Comparison of ENCODE assay signal across 13 cellular contexts in the genomic region with DNA sequence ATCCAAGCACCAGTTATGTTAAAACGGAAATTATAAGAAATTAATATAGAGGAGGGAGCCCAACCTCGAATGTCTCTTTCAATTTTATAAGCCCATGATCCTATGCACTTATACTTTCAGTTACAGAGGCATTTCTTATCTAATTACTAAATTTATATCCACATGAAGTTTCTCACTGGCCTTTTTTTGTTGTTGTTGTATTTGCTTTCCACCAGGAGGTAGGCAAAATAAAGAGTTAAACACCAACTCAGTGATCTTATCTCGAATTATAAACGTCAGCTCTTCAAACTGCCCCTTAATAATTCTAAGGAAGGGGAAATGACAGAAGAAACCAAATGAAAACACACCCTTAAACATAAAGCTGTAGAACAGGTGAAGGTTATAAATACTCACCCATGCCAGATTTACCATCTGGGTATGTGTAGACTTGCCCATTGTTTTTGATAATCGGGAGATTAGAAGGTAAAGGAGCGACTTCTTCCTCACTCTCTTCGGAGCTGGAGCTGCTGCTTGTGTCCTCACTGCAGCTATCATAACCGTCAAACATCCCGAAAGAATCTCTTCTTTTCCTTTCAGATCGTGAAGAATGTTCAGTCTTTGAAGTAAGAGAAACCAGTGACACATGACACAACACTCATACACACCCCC. TPM values are rescaled to one million over a fixed set of nuclear protein-coding genes. Genes with fewer than 3 reads are reported as not detected.
DNase-seq lines count a peak whose midpoint lies in the region; ATAC-seq, FAIRE-seq and TF ChIP-seq lines count a peak whose summit lies in the region.
"Had no signal": no experiment of that assay in that cellular context is flagged by ENCODE, and none has a peak within 500 bp of the region (broad histone marks: within the 10 kb centered on the region; RNA-seq: fewer than 3 reads in every experiment).

No MANE protein-coding gene starts in this region.

- H3K27ac ChIP-seq in HepG2 (ENCODE audit: extremely low read length, insufficient read depth, low read length) (no peak overlapping the region), right lobe of liver (no peak overlapping the region)

- H3K4me3 Mint-ChIP-seq in WTC11 (no peak overlapping the region), immature natural killer cell (no peak overlapping the region)

- no peaks in the 10 kb centered on the region for H3K9me3 ChIP-seq in HepG2 (ENCODE audit: low read length)
- no peaks in the 10 kb centered on the region for H3K9me3 ChIP-seq in right lobe of liver

- H3K36me3 ChIP-seq in HepG2 (replicated peaks in 1 of 2; ENCODE audit: control insufficient read depth in 1 of 2, insufficient read depth in 2 of 2, low read length in 2 of 2) (peaks cover 21 to 56% of the 10 kb centered on the region in 2 experiments), right lobe of liver (peaks cover 0 to 22% (median under 1%) of the 10 kb centered on the region in 4 donors)

- H2AFZ ChIP-seq in HepG2 (ENCODE audit: low read length), result no peak overlapping the region

- H3K79me2 ChIP-seq in HepG2 (ENCODE audit: insufficient read depth, low read length), result peaks cover 16% of the 10 kb centered on the region

- CTCF ChIA-PET in HepG2 (lab: Yijun Ruan, JAX; ENCODE audit: low intra/inter-chr PET ratio, low total read pairs), result no interaction called here
- CTCF ChIA-PET in WTC11 (lab: Charles Lee), result no interaction called here

- BruUV-seq in HepG2 (replicated peaks; lab: Mats Ljungman, UMichigan), result no TSS peak

- H3K4me3 ChIP-seq in HepG2 (replicated peaks in 1 of 3; ENCODE audit: insufficient read depth in 1 of 3, low read depth in 2 of 3, low read length in 3 of 3), result no peak overlapping the region
- no peak overlapping the region for H3K4me3 ChIP-seq in right lobe of liver
- H3K4me3 ChIP-seq: K562 had no signal

- H3K27me3 ChIP-seq in HepG2 (ENCODE audit: control insufficient read depth in 1 of 2, insufficient read depth in 2 of 2, low read length in 2 of 2) (no peaks in the 10 kb centered on the region), right lobe of liver (no peaks in the 10 kb centered on the region)

- no peaks in the 10 kb centered on the region for H3K4me1 Mint-ChIP-seq in WTC11
- H3K4me1 Mint-ChIP-seq in immature natural killer cell, result peaks cover 14 to 31% of the 10 kb centered on the region in 2 donors

- FAIRE-seq in HepG2 (lab: Jason Lieb, UNC), result peak; percentile 15
- FAIRE-seq: K562 had no signal

- no peak overlapping the region for H3K9ac ChIP-seq in HepG2 (ENCODE audit: insufficient read depth, low read depth, low read length)

- ATAC-seq in HepG2 (no peak), right lobe of liver (no peak), WTC11 (no peak), HG03520 (IDR thresholded peaks at IDR 0.05; ENCODE audit: unreplicated experiment) (no peak), HG03432 (IDR thresholded peaks at IDR 0.05; ENCODE audit: unreplicated experiment) (no peak)
- ATAC-seq: K562 had no signal

- H3K9me3 Mint-ChIP-seq in WTC11 (no peaks in the 10 kb centered on the region), immature natural killer cell (no peaks in the 10 kb centered on the region)

- peak overlapping the region; percentile 32 for H3K27ac Mint-ChIP-seq in WTC11
- peak overlapping the region; percentile 27 to 66 (median 42) for H3K27ac Mint-ChIP-seq in immature natural killer cell

- peaks cover 36% of the 10 kb centered on the region for H3K36me3 Mint-ChIP-seq in WTC11
- peaks cover 5 to 19% (median 12%) of the 10 kb centered on the region in 3 donors for H3K36me3 Mint-ChIP-seq in immature natural killer cell

- DNase-seq in HepG2 (ENCODE audit: low spot score) (no peak), right lobe of liver (no peak), WTC11 (ENCODE audit: low spot score) (no peak), immature natural killer cell (no peak), anterior cingulate cortex (lab: John Stamatoyannopoulos, UW) (no peak), T-helper 9 cell (no peak)
- DNase-seq: amygdala, NCI-H1694, SW 1271 had no signal

- TF ChIP-seq CTCF in HepG2 (CRISPR knock-in tag; IDR thresholded peaks at IDR 0.05) (no peak), right lobe of liver (IDR thresholded peaks at IDR 0.05) (no peak), WTC11 (IDR thresholded peaks at IDR 0.05) (no peak)

- H4K20me1 ChIP-seq in HepG2 (ENCODE audit: insufficient read depth, low read length), result peaks cover 10% of the 10 kb centered on the region

- in situ Hi-C loops in HepG2 (cut with HindIII; ENCODE audit: extremely low pct_ligation_motif_present, low pct_unique_long_range_greater_than_20kb), result no loop called here

- WGBS in HepG2 (ENCODE audit: low lambda C conversion rate), result 92% methylated on average over 10 of the region's 10 CpGs
- 54% methylated on average over 10 of the region's 10 CpGs for WGBS in right lobe of liver (ENCODE audit: insufficient coverage, low coverage, low lambda C conversion rate, missing lambda C conversion rate)

- H3K4me2 ChIP-seq in HepG2 (ENCODE audit: low read depth, low read length), result no peak overlapping the region

- TF ChIP-seq POLR2A in HepG2 (IDR thresholded peaks at IDR 0.05; ENCODE audit: insufficient read depth in 1 of 2, low read depth in 2 of 2, low read length in 2 of 2) (no peak), right lobe of liver (IDR thresholded peaks at IDR 0.05) (no peak)

- no peak for TF ChIP-seq RAD21 in HepG2 (CRISPR knock-in tag; IDR thresholded peaks at IDR 0.05)

- TF ChIP-seq EP300 in HepG2 (IDR thresholded peaks at IDR 0.05; ENCODE audit: low read depth in 2 of 2, low read length in 2 of 2) (no peak), HepG2 (CRISPR knock-in tag; IDR thresholded peaks at IDR 0.05; ENCODE audit: borderline replicate concordance) (no peak)

- intact Hi-C loops in HepG2 (cut with micrococcal nuclease; ENCODE audit: unreplicated experiment), result no loop called here
- intact Hi-C loops in right lobe of liver (cut with DNase I), result no loop called here

- no peaks in the 10 kb centered on the region for H3K4me1 ChIP-seq in HepG2 (ENCODE audit: insufficient read depth, low read length)
- peaks cover 0 to 9% (median 0%) of the 10 kb centered on the region in 4 donors for H3K4me1 ChIP-seq in right lobe of liver

- H3K27me3 Mint-ChIP-seq in WTC11 (ENCODE audit: low read depth), result no peaks in the 10 kb centered on the region
- H3K27me3 Mint-ChIP-seq in immature natural killer cell (ENCODE audit: low read depth in 3 of 3), result peaks cover 0 to 3% (median 3%) of the 10 kb centered on the region in 3 donors
- H3K27me3 Mint-ChIP-seq: progenitor cell of endocrine pancreas had no signal

- POLR2A ChIA-PET in HepG2 (lab: Yijun Ruan, JAX), result no interaction called here
- POLR2A ChIA-PET in WTC11 (lab: Charles Lee), result no interaction called here

RNA-seq across cellular contexts. Expression of a gene that starts 35.1 kb away (rescaled TPM):
- total RNA-seq in HepG2 (2016; rRNA removed; fragmentation: Illumina TruSeq; extraction: Trizol) (20.9 and 21.7 TPM in 2 replicates), right lobe of liver (1 to 10 TPM; 4.4 to 8.8 (median 7.4) TPM), WTC11 (2021) (40.6 to 42.9 TPM (median 42.4 TPM) in 3 replicates)
- 12.7 and 15.2 TPM in 2 replicates for total RNA-seq in HepG2 (2016; cell fraction: cytosol; rRNA removed; fragmentation: Illumina TruSeq; extraction: Trizol; ENCODE audit: low read depth)
- total RNA-seq in HepG2 (2016; cell fraction: insoluble cytoplasmic fraction; rRNA removed; fragmentation: Illumina TruSeq; extraction: Trizol), result 20.5 and 21.6 TPM in 2 replicates
- total RNA-seq in HepG2 (2016; cell fraction: membrane; rRNA removed; fragmentation: Illumina TruSeq; extraction: Trizol), result 11.8 and 12.7 TPM in 2 replicates
- total RNA-seq in HepG2 (2016; cell fraction: nucleus; rRNA removed; fragmentation: Illumina TruSeq; extraction: Trizol), result 39.9 and 43.9 TPM in 2 replicates
- polyA plus RNA-seq in HepG2 (2011; rRNA removed) (17.4 and 20.9 TPM in 2 replicates), immature natural killer cell (1 to 10 TPM; 4.0 to 7.6 (median 6.9) TPM)
- polyA plus RNA-seq in HepG2 (2011; cell fraction: cytosol; rRNA removed), result 6.1 and 11.1 TPM in 2 replicates
- 15.4 and 20.9 TPM in 2 replicates for polyA plus RNA-seq in HepG2 (2011; cell fraction: nucleus; rRNA removed)
- 19.7 and 28.2 TPM in 2 replicates for polyA plus RNA-seq in HepG2 (2012)
- polyA plus RNA-seq in HepG2 (2016; cell fraction: cytosol; fragmentation: Illumina TruSeq; extraction: Trizol; ENCODE audit: low read depth), result 0.93 TPM in 2 replicates
- 19.2 and 20.3 TPM in 2 replicates for polyA plus RNA-seq in HepG2 (2016; cell fraction: insoluble cytoplasmic fraction; fragmentation: Illumina TruSeq; extraction: Trizol; ENCODE audit: low read depth)
- polyA plus RNA-seq in HepG2 (2016; cell fraction: membrane; fragmentation: Illumina TruSeq; extraction: Trizol; ENCODE audit: low read depth), result 4.2 and 4.3 TPM in 2 replicates
- 33.0 and 35.5 TPM in 2 replicates for polyA plus RNA-seq in HepG2 (2016; cell fraction: nucleus; fragmentation: Illumina TruSeq; extraction: Trizol; ENCODE audit: insufficient read depth, low read depth)
- polyA minus RNA-seq in HepG2 (2011; rRNA and poly(A)+ RNA removed; ENCODE audit: low replicate concordance), result 6.1 and 11.3 TPM in 2 replicates
- polyA minus RNA-seq in HepG2 (2011; cell fraction: cytosol; rRNA and poly(A)+ RNA removed), result 16.7 and 17.5 TPM in 2 replicates
- polyA minus RNA-seq in HepG2 (2011; cell fraction: nucleus; rRNA and poly(A)+ RNA removed), result 106 and 110 TPM in 2 replicates

RNA-seq across cellular contexts. Expression of a gene that starts 35.6 kb away (rescaled TPM):
- 104 and 151 TPM in 2 replicates for total RNA-seq in HepG2 (2016; rRNA removed; fragmentation: Illumina TruSeq; extraction: Trizol)
- total RNA-seq in HepG2 (2016; cell fraction: cytosol; rRNA removed; fragmentation: Illumina TruSeq; extraction: Trizol; ENCODE audit: low read depth), result 24.5 and 30.0 TPM in 2 replicates
- total RNA-seq in HepG2 (2016; cell fraction: insoluble cytoplasmic fraction; rRNA removed; fragmentation: Illumina TruSeq; extraction: Trizol), result 112 and 154 TPM in 2 replicates
- total RNA-seq in HepG2 (2016; cell fraction: membrane; rRNA removed; fragmentation: Illumina TruSeq; extraction: Trizol), result 40.8 and 48.5 TPM in 2 replicates
- 64.6 and 66.3 TPM in 2 replicates for total RNA-seq in HepG2 (2016; cell fraction: nucleus; rRNA removed; fragmentation: Illumina TruSeq; extraction: Trizol)
- polyA plus RNA-seq in HepG2 (2011; rRNA removed), result 23.8 and 35.2 TPM in 2 replicates
- 14.8 and 20.4 TPM in 2 replicates for polyA plus RNA-seq in HepG2 (2011; cell fraction: cytosol; rRNA removed)
- polyA plus RNA-seq in HepG2 (2011; cell fraction: nucleus; rRNA removed), result 11.4 and 15.8 TPM in 2 replicates
- 48.6 and 55.3 TPM in 2 replicates for polyA plus RNA-seq in HepG2 (2012)
- polyA plus RNA-seq in HepG2 (2016; cell fraction: cytosol; fragmentation: Illumina TruSeq; extraction: Trizol; ENCODE audit: low read depth), result 18.3 and 21.3 TPM in 2 replicates
- polyA plus RNA-seq in HepG2 (2016; cell fraction: insoluble cytoplasmic fraction; fragmentation: Illumina TruSeq; extraction: Trizol; ENCODE audit: low read depth), result 117 and 122 TPM in 2 replicates
- 29.2 and 34.9 TPM in 2 replicates for polyA plus RNA-seq in HepG2 (2016; cell fraction: membrane; fragmentation: Illumina TruSeq; extraction: Trizol; ENCODE audit: low read depth)
- polyA plus RNA-seq in HepG2 (2016; cell fraction: nucleus; fragmentation: Illumina TruSeq; extraction: Trizol; ENCODE audit: insufficient read depth, low read depth), result 63.7 and 65.9 TPM in 2 replicates
- polyA minus RNA-seq in HepG2 (2011; rRNA and poly(A)+ RNA removed; ENCODE audit: low replicate concordance), result 3.9 and 7.1 TPM in 2 replicates
- 13.8 and 14.9 TPM in 2 replicates for polyA minus RNA-seq in HepG2 (2011; cell fraction: cytosol; rRNA and poly(A)+ RNA removed)
- 33.5 and 38.0 TPM in 2 replicates for polyA minus RNA-seq in HepG2 (2011; cell fraction: nucleus; rRNA and poly(A)+ RNA removed)
- total RNA-seq in right lobe of liver, result 10 to 100 TPM; 12.0 to 15.3 (median 13.7) TPM
- total RNA-seq in WTC11 (2021), result 67.4 to 74.4 TPM (median 68.8 TPM) in 3 replicates
- polyA plus RNA-seq in immature natural killer cell, result 10 to 100 TPM; 28.1 to 44.5 (median 35.9) TPM

RNA-seq across cellular contexts. Expression of a gene that starts 58.5 kb away (rescaled TPM):
- 1,213 and 1,462 TPM in 2 replicates for total RNA-seq in HepG2 (2016; rRNA removed; fragmentation: Illumina TruSeq; extraction: Trizol)
- total RNA-seq in HepG2 (2016; cell fraction: cytosol; rRNA removed; fragmentation: Illumina TruSeq; extraction: Trizol; ENCODE audit: low read depth), result 3,248 and 3,475 TPM in 2 replicates
- 1,244 and 1,442 TPM in 2 replicates for total RNA-seq in HepG2 (2016; cell fraction: insoluble cytoplasmic fraction; rRNA removed; fragmentation: Illumina TruSeq; extraction: Trizol)
- 1,855 and 2,042 TPM in 2 replicates for total RNA-seq in HepG2 (2016; cell fraction: membrane; rRNA removed; fragmentation: Illumina TruSeq; extraction: Trizol)
- 411 and 427 TPM in 2 replicates for total RNA-seq in HepG2 (2016; cell fraction: nucleus; rRNA removed; fragmentation: Illumina TruSeq; extraction: Trizol)
- 670 and 790 TPM in 2 replicates for polyA plus RNA-seq in HepG2 (2011; rRNA removed)
- polyA plus RNA-seq in HepG2 (2011; cell fraction: cytosol; rRNA removed), result 823 and 1,054 TPM in 2 replicates
- polyA plus RNA-seq in HepG2 (2011; cell fraction: nucleus; rRNA removed), result 217 and 230 TPM in 2 replicates
- polyA plus RNA-seq in HepG2 (2012), result 662 and 954 TPM in 2 replicates
- polyA plus RNA-seq in HepG2 (2016; cell fraction: cytosol; fragmentation: Illumina TruSeq; extraction: Trizol; ENCODE audit: low read depth), result 3,109 and 3,480 TPM in 2 replicates
- 1,218 and 1,270 TPM in 2 replicates for polyA plus RNA-seq in HepG2 (2016; cell fraction: insoluble cytoplasmic fraction; fragmentation: Illumina TruSeq; extraction: Trizol; ENCODE audit: low read depth)
- polyA plus RNA-seq in HepG2 (2016; cell fraction: membrane; fragmentation: Illumina TruSeq; extraction: Trizol; ENCODE audit: low read depth), result 1,530 and 1,727 TPM in 2 replicates
- 589 and 653 TPM in 2 replicates for polyA plus RNA-seq in HepG2 (2016; cell fraction: nucleus; fragmentation: Illumina TruSeq; extraction: Trizol; ENCODE audit: insufficient read depth, low read depth)
- polyA minus RNA-seq in HepG2 (2011; rRNA and poly(A)+ RNA removed; ENCODE audit: low replicate concordance), result 231 and 251 TPM in 2 replicates
- 123 and 148 TPM in 2 replicates for polyA minus RNA-seq in HepG2 (2011; cell fraction: cytosol; rRNA and poly(A)+ RNA removed)
- polyA minus RNA-seq in HepG2 (2011; cell fraction: nucleus; rRNA and poly(A)+ RNA removed), result 67.9 and 74.3 TPM in 2 replicates
- 100 to 1,000 TPM; 123 to 422 (median 176) TPM for total RNA-seq in right lobe of liver
- 746 to 781 TPM (median 746 TPM) in 3 replicates for total RNA-seq in WTC11 (2021)
- 100 to 1,000 TPM; 170 to 272 (median 223) TPM for polyA plus RNA-seq in immature natural killer cell
